In the genomic region with DNA sequence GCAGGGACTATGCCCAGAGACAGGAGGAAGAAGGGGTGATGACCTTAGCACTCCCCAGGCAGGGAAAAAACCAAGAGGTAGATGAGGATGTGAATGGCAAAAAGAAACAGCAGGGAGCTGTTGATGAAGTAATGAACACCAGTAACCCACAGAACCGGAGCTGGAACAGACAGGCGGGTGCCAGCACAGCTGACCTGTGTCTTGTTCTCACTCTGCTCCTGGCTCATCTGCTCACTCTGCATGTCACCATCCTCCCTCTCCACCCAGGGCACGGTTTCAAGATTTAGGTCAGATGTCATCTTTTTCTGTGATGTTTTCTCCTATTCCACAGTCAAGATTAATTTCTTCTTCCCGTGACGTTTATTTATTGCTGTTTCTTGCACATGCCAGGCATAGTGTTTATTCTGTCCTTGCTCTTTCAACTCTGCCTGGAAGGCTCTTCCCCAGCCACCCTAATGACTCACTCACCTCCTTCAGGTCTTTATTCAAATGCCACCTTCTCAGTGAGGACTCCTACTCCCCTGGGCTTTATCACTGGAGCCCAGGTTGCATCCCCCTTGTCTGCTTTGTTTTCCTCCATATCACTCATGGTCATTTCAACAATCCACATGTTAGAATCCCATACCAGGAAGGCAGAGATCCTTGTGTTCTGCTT, we compare ENCODE assay signal across 34 cellular contexts.
"Had no signal": no experiment of that assay in that cellular context is flagged by ENCODE, and none has a peak within 500 bp of the region (broad histone marks: within the 10 kb centered on the region; RNA-seq: fewer than 3 reads in every experiment).

No MANE protein-coding gene starts in this region.

- H3K9me3 Mint-ChIP-seq: activated CD4-positive, alpha-beta T cell treated with anti-CD3 and anti-CD28 coated beads, Interleukin-2, amount 10 ng/mL, durations not matched to agents 24 days and 14 days; activated CD8-positive, alpha-beta T cell treated with anti-CD3 and anti-CD28 coated beads for 36 hours; activated naive CD4-positive, alpha-beta T cell treated with anti-CD3 and anti-CD28 coated beads, Interleukin-2, amount 50 U/mL, for 24 hours; activated naive CD8-positive, alpha-beta T cell treated with anti-CD3 and anti-CD28 coated beads, Interleukin-2, amount 10 ng/mL, durations not matched to agents 7 days and 5 days; activated T-cell treated with anti-CD3 and anti-CD28 coated beads, Interleukin-2, amount 50 U/mL, for 72 hours; activated T-helper 17 cell treated with anti-CD3 and anti-CD28 coated beads, Interleukin-2, amount 50 U/mL, for 72 hours had no signal

- H3K4me1 Mint-ChIP-seq: activated CD4-positive, alpha-beta T cell treated with anti-CD3 and anti-CD28 coated beads, Interleukin-2, amount 10 ng/mL, durations not matched to agents 24 days and 14 days; activated naive CD4-positive, alpha-beta T cell treated with anti-CD3 and anti-CD28 coated beads, Interleukin-2, amount 50 U/mL, for 24 hours; activated naive CD8-positive, alpha-beta T cell treated with anti-CD3 and anti-CD28 coated beads, Interleukin-2, amount 10 ng/mL, durations not matched to agents 7 days and 5 days; activated T-helper 17 cell treated with anti-CD3 and anti-CD28 coated beads, Interleukin-2, amount 50 U/mL, for 72 hours had no signal

- H3K27me3 ChIP-seq: ascending aorta, cardiac muscle cell, MG63 had no signal

- H3K27ac ChIP-seq: ascending aorta, cardiac muscle cell, PC-9, RWPE1, WERI-Rb-1 had no signal

- H3K9me3 ChIP-seq: ascending aorta, MG63 had no signal

- ATAC-seq: activated CD8-positive, alpha-beta T cell treated with anti-CD3 and anti-CD28 coated beads for 36 hours; activated T-cell treated with anti-CD3 and anti-CD28 coated beads, Interleukin-2, amount 50 U/mL, for 72 hours; activated T-helper 17 cell treated with anti-CD3 and anti-CD28 coated beads, Interleukin-2, amount 50 U/mL, for 72 hours; Right ventricle myocardium inferior; SK-N-SH treated with all-trans-retinoic acid at 6 μM for 48 hours had no signal

- H3K4me3 ChIP-seq: ascending aorta, cardiac muscle cell, MG63, PC-9 had no signal

- H3K4me2 ChIP-seq: PC-9 had no signal

- H3K27me3 Mint-ChIP-seq: activated CD4-positive, alpha-beta T cell treated with anti-CD3 and anti-CD28 coated beads, Interleukin-2, amount 10 ng/mL, durations not matched to agents 24 days and 14 days; activated naive CD8-positive, alpha-beta T cell treated with anti-CD3 and anti-CD28 coated beads, Interleukin-2, amount 10 ng/mL, durations not matched to agents 7 days and 5 days had no signal

- H3K4me1 ChIP-seq: ascending aorta had no signal

- DNase-seq: activated CD4-positive, alpha-beta T cell treated with anti-CD3 and anti-CD28 coated beads, Interleukin-2, amount 10 ng/mL, durations not matched to agents 24 days and 14 days; activated CD4-positive, alpha-beta T cell treated with anti-CD3 and anti-CD28 coated beads, Interleukin-2, amount 50 U/mL, for 4 hours; activated CD8-positive, alpha-beta T cell treated with anti-CD3 and anti-CD28 coated beads for 36 hours; activated effector memory CD4-positive, alpha-beta T cell treated with anti-CD3 and anti-CD28 coated beads, Interleukin-2, amount 50 U/mL, for 16 hours; activated naive CD4-positive, alpha-beta T cell treated with Interleukin-2 at 50 U/mL for 16 hours; activated naive CD8-positive, alpha-beta T cell treated with anti-CD3 and anti-CD28 coated beads, Interleukin-2, amount 10 ng/mL, durations not matched to agents 7 days and 5 days; activated T-cell treated with anti-CD3 and anti-CD28 coated beads, Interleukin-2, amount 50 U/mL, for 1 hour; activated T-cell treated with anti-CD3 and anti-CD28 coated beads, Interleukin-2, amount 50 U/mL, for 72 hours; amygdala; Karpas-422; KBM-7; MG63; NCI-H1048; NCI-H1105 treated with DMSO at 0.1 percent for 48 hours; NCI-H1436 treated with DMSO at 0.1 percent for 48 hours; NCI-H1694 treated with DMSO at 0.1 percent for 48 hours; NCI-H2029; NCI-H345; NCI-H524 treated with DMSO at 0.1 percent for 48 hours; PC-9; SIG-M5; SW 1271; T-helper 1 cell; T-helper 2 cell; T-helper 9 cell; WERI-Rb-1 had no signal

- FAIRE-seq: RCC 7860 had no signal

- H3K27ac Mint-ChIP-seq: activated CD4-positive, alpha-beta T cell treated with anti-CD3 and anti-CD28 coated beads, Interleukin-2, amount 10 ng/mL, durations not matched to agents 24 days and 14 days; activated CD8-positive, alpha-beta T cell treated with anti-CD3 and anti-CD28 coated beads for 36 hours; activated naive CD4-positive, alpha-beta T cell treated with anti-CD3 and anti-CD28 coated beads, Interleukin-2, amount 50 U/mL, for 24 hours; activated naive CD8-positive, alpha-beta T cell treated with anti-CD3 and anti-CD28 coated beads, Interleukin-2, amount 10 ng/mL, durations not matched to agents 7 days and 5 days; activated T-cell treated with anti-CD3 and anti-CD28 coated beads, Interleukin-2, amount 50 U/mL, for 72 hours; activated T-helper 17 cell treated with anti-CD3 and anti-CD28 coated beads, Interleukin-2, amount 50 U/mL, for 72 hours had no signal

- H3K36me3 Mint-ChIP-seq: activated naive CD4-positive, alpha-beta T cell treated with anti-CD3 and anti-CD28 coated beads, Interleukin-2, amount 50 U/mL, for 24 hours; activated naive CD8-positive, alpha-beta T cell treated with anti-CD3 and anti-CD28 coated beads, Interleukin-2, amount 10 ng/mL, durations not matched to agents 7 days and 5 days had no signal

- H3K4me3 Mint-ChIP-seq: activated CD4-positive, alpha-beta T cell treated with anti-CD3 and anti-CD28 coated beads, Interleukin-2, amount 10 ng/mL, durations not matched to agents 24 days and 14 days; activated CD8-positive, alpha-beta T cell treated with anti-CD3 and anti-CD28 coated beads for 36 hours; activated naive CD4-positive, alpha-beta T cell treated with anti-CD3 and anti-CD28 coated beads, Interleukin-2, amount 50 U/mL, for 24 hours; activated naive CD8-positive, alpha-beta T cell treated with anti-CD3 and anti-CD28 coated beads, Interleukin-2, amount 10 ng/mL, durations not matched to agents 7 days and 5 days; activated T-cell treated with anti-CD3 and anti-CD28 coated beads, Interleukin-2, amount 50 U/mL, for 72 hours; activated T-helper 17 cell treated with anti-CD3 and anti-CD28 coated beads, Interleukin-2, amount 50 U/mL, for 72 hours had no signal

- H2AFZ ChIP-seq: PC-9 had no signal

- H3K36me3 ChIP-seq: ascending aorta, cardiac muscle cell, MG63, WERI-Rb-1 had no signal
